12 cellular contexts compared by ENCODE assay signal in the genomic region with DNA sequence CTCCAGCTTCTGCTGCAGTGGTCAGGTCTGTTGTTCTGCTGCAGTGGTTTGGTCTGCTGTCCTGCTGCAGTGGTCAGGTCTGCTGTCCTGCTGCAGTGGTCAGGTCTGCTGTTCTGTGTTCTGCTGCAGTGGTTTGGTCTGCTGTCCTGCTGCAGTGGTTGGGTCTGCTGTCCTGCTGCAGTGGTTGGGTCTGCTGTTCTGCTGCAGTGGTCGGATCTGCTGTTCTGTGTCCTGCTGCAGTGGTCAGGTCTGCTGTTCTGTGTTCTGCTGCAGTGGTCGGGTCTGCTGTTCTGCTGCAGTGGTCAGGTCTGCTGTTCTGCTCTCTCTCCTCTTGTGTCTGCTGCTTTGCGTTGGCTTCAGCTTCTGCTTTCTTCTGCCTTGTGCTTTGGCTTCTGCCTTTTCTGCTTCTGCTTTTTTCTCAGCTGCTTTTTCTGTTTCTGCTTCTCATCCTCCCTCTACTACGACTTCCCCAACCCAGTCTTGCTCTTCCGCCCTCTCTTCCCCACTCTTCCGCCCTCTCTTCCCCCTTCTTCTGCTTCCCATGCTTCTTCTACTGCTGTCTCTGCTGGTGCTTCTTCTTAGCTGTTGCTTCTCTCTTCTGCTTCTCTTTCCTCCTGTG. TPM values are rescaled to one million over a fixed set of nuclear protein-coding genes. Genes with fewer than 3 reads are reported as not detected.
DNase-seq lines count a peak whose midpoint lies in the region; ATAC-seq and TF ChIP-seq lines count a peak whose summit lies in the region.
"Had no signal": no experiment of that assay in that cellular context is flagged by ENCODE, and none has a peak within 500 bp of the region (broad histone marks: within the 10 kb centered on the region; RNA-seq: fewer than 3 reads in every experiment).

No MANE protein-coding gene starts in this region.

- H3K4me3 ChIP-seq in HL-60 (replicated peaks; ENCODE audit: insufficient read depth, low read length) (no peak overlapping the region), OCI-LY1 (ENCODE audit: low read depth, low read length, poor library complexity, severe bottlenecking) (peak overlapping the region; percentile 31), upper lobe of right lung (no peak overlapping the region)

- H3K9ac ChIP-seq in OCI-LY1 (ENCODE audit: low read length), result no peak overlapping the region; the same call in 1 of the 2 replicates

- TF ChIP-seq CTCF in HL-60 (IDR thresholded peaks at IDR 0.05; ENCODE audit: insufficient read depth, low read length), result no peak
- TF ChIP-seq CTCF in OCI-LY1 (IDR thresholded peaks at IDR 0.05; ENCODE audit: low read length), result no peak
- TF ChIP-seq CTCF in upper lobe of right lung (IDR thresholded peaks at IDR 0.05), result no peak

- H4K20me1 ChIP-seq in OCI-LY1 (ENCODE audit: insufficient read depth, low read length), result no peaks in the 10 kb centered on the region

- ATAC-seq in upper lobe of right lung, result peak; percentile 45

- peak overlapping the region; percentile 40 for H3K4me2 ChIP-seq in OCI-LY1 (ENCODE audit: low read length)

- no peaks in the 10 kb centered on the region for H3K79me2 ChIP-seq in OCI-LY1 (ENCODE audit: insufficient read depth, low read length)

- no peak overlapping the region for H2AFZ ChIP-seq in OCI-LY1 (ENCODE audit: low read length)

- DNase-seq in HL-60 (ENCODE audit: low read depth in 1 of 2, low spot score in 1 of 2) (peak; percentile 69 to 89), upper lobe of right lung (no peak), posterior vena cava (ENCODE audit: low spot score) (no peak), D341Med (ENCODE audit: low spot score) (no peak)
- no peak for DNase-seq in stimulated activated CD4-positive, alpha-beta T cell treated with anti-CD3 and anti-CD28 coated beads, Interleukin-2, amount 100 ng/mL, for 24 hours
- DNase-seq: activated CD4-positive, alpha-beta memory T cell treated with anti-CD3 and anti-CD28 coated beads for 36 hours; caudate nucleus; DND-41; NCI-H2081; SHP77 treated with DMSO at 0.1 percent for 48 hours had no signal

- H3K36me3 ChIP-seq in OCI-LY1 (ENCODE audit: insufficient read depth, low read length) (no peaks in the 10 kb centered on the region), upper lobe of right lung (no peaks in the 10 kb centered on the region)

- H3F3A ChIP-seq in OCI-LY1 (ENCODE audit: insufficient read depth, low read length), result no peaks in the 10 kb centered on the region

- intact Hi-C loops in upper lobe of right lung (cut with DNase I), result no loop called here
- intact Hi-C loops in posterior vena cava (cut with DNase I), result no loop called here

- H3K9me2 ChIP-seq in OCI-LY1 (ENCODE audit: low read depth, low read length), result no peaks in the 10 kb centered on the region

- H3K9me3 ChIP-seq in OCI-LY1 (ENCODE audit: low read length) (no peaks in the 10 kb centered on the region), upper lobe of right lung (peaks cover 4% of the 10 kb centered on the region)

- no peaks in the 10 kb centered on the region for H3K27me3 ChIP-seq in HL-60 (ENCODE audit: insufficient read depth, poor library complexity, severe bottlenecking)
- H3K27me3 ChIP-seq in OCI-LY1 (ENCODE audit: insufficient read depth, low read length), result peaks cover 8% of the 10 kb centered on the region; the same call in 1 of the 2 replicates
- no peaks in the 10 kb centered on the region for H3K27me3 ChIP-seq in upper lobe of right lung

- H3K27ac ChIP-seq in HL-60 (replicated peaks), result peak overlapping the region; percentile 75
- peak overlapping the region; percentile 81 for H3K27ac ChIP-seq in OCI-LY1 (ENCODE audit: low read depth, low read length, poor library complexity, severe bottlenecking)
- H3K27ac ChIP-seq in angular gyrus (ENCODE audit: low read depth, low read length), result peak overlapping the region; percentile 78
- H3K27ac ChIP-seq in upper lobe of right lung, result no peak overlapping the region

- H3K4me1 ChIP-seq in OCI-LY1 (ENCODE audit: insufficient read depth, low read length, severe bottlenecking) (peaks cover 22% of the 10 kb centered on the region), upper lobe of right lung (no peaks in the 10 kb centered on the region)

RNA-seq across cellular contexts. Expression of a gene that starts 50.7 kb away (rescaled TPM):
- 25.7 TPM for total RNA-seq in upper lobe of right lung
- total RNA-seq in posterior vena cava, result 10 to 100 TPM; 11.4 to 12.4 TPM

Comparison
In these comparisons a context has a peak if more than half of its experiments do, and no peak if none do; other contexts are left out.
1. DNase-seq: peak in HL-60 (2 of 2); none in upper lobe of right lung (single experiment), posterior vena cava (single experiment), stimulated activated CD4-positive, alpha-beta T cell treated with anti-CD3 and anti-CD28 coated beads, Interleukin-2, amount 100 ng/mL, for 24 hours (0 of 2) and D341Med (single experiment).